Comparison of ENCODE assay signal across 8 cellular contexts in genomic region chr10:30706189-30706588, GRCh38.
DNase-seq lines count a peak whose midpoint lies in the region; ATAC-seq and TF ChIP-seq lines count a peak whose summit lies in the region.
"Not testable (repeated sequence)": the region's sequence is repeated elsewhere in the genome, so short reads cannot be mapped to it uniquely, and the experiment has no call there.

No MANE protein-coding gene starts in this region.

- DNase-seq in CD4-positive, alpha-beta memory T cell; Jurkat, Clone E6-1 (ENCODE audit: low read depth, low spot score); activated CD4-positive, alpha-beta T cell treated with anti-CD3 and anti-CD28 coated beads for 36 hours; activated T-helper 1 cell treated with anti-CD3 and anti-CD28 coated beads, Interleukin-12 subunit alpha, Interleukin-12 subunit beta, Interleukin-2, Interleukin-4 antibody, amounts not matched to agents 30 ng/mL and 10 ng/mL and 1 ng/mL, durations not matched to agents 14 hours and 24 hours and 36 hours (ENCODE audit: low spot score); activated naive CD8-positive, alpha-beta T cell treated with anti-CD3 and anti-CD28 coated beads, Interleukin-2, amount 50 U/mL, for 24 hours; natural killer cell: not testable (repeated sequence)

- not testable (repeated sequence) for H4K20me1 ChIP-seq in OCI-LY3 (ENCODE audit: insufficient read depth, low read length)

- H3K27me3 Mint-ChIP-seq in CD4-positive, alpha-beta memory T cell; activated CD4-positive, alpha-beta T cell treated with anti-CD3 and anti-CD28 coated beads for 36 hours; activated T-helper 1 cell treated with anti-CD3 and anti-CD28 coated beads, Interleukin-12 subunit alpha, Interleukin-12 subunit beta, Interleukin-2, Interleukin-4 antibody, amounts not matched to agents 30 ng/mL and 10 ng/mL and 1 ng/mL, durations not matched to agents 14 hours and 24 hours and 36 hours (ENCODE audit: insufficient read depth); activated naive CD8-positive, alpha-beta T cell treated with anti-CD3 and anti-CD28 coated beads, Interleukin-2, amount 50 U/mL, for 24 hours; natural killer cell (ENCODE audit: low read depth in 2 of 2): not testable (repeated sequence)

- H3K4me2 ChIP-seq in OCI-LY3 (ENCODE audit: low read length), result peak overlapping the region; percentile 80

- H3K4me3 Mint-ChIP-seq in CD4-positive, alpha-beta memory T cell, result peak overlapping the region in 2 of 8 donors; percentile 20 to 25
- peak overlapping the region; percentile 86 for H3K4me3 Mint-ChIP-seq in activated CD4-positive, alpha-beta T cell treated with anti-CD3 and anti-CD28 coated beads for 36 hours
- H3K4me3 Mint-ChIP-seq in activated T-helper 1 cell treated with anti-CD3 and anti-CD28 coated beads, Interleukin-12 subunit alpha, Interleukin-12 subunit beta, Interleukin-2, Interleukin-4 antibody, amounts not matched to agents 30 ng/mL and 10 ng/mL and 1 ng/mL, durations not matched to agents 14 hours and 24 hours and 36 hours, result peak overlapping the region; percentile 85
- H3K4me3 Mint-ChIP-seq in activated naive CD8-positive, alpha-beta T cell treated with anti-CD3 and anti-CD28 coated beads, Interleukin-2, amount 50 U/mL, for 24 hours, result peak overlapping the region; percentile 17
- peak overlapping the region; percentile 68 for H3K4me3 Mint-ChIP-seq in natural killer cell

- POLR2A ChIA-PET in CD4-positive, alpha-beta memory T cell (lab: Charles Lee; ENCODE audit: partially characterized antibody), result interaction anchor here (0.7 to 3.7 kb wide), 3 partner anchors 10 to 106 kb away, joined by 3 to 18 read pairs (median 6); no protein-coding TSS in a partner anchor
- POLR2A ChIA-PET in activated CD4-positive, alpha-beta T cell treated with anti-CD3 and anti-CD28 coated beads for 36 hours (lab: Charles Lee), result not testable (repeated sequence)

- peak overlapping the region; percentile 56; the same call in 1 of the 2 replicates for H2AFZ ChIP-seq in OCI-LY3 (ENCODE audit: low read depth, low read length)

- not testable (repeated sequence) for ATAC-seq in activated CD4-positive, alpha-beta T cell treated with anti-CD3 and anti-CD28 coated beads for 36 hours; activated naive CD8-positive, alpha-beta T cell treated with anti-CD3 and anti-CD28 coated beads, Interleukin-2, amount 50 U/mL, for 24 hours; natural killer cell

- not testable (repeated sequence) for H3K9me3 Mint-ChIP-seq in CD4-positive, alpha-beta memory T cell; activated CD4-positive, alpha-beta T cell treated with anti-CD3 and anti-CD28 coated beads for 36 hours (ENCODE audit: low read depth); activated T-helper 1 cell treated with anti-CD3 and anti-CD28 coated beads, Interleukin-12 subunit alpha, Interleukin-12 subunit beta, Interleukin-2, Interleukin-4 antibody, amounts not matched to agents 30 ng/mL and 10 ng/mL and 1 ng/mL, durations not matched to agents 14 hours and 24 hours and 36 hours; activated naive CD8-positive, alpha-beta T cell treated with anti-CD3 and anti-CD28 coated beads, Interleukin-2, amount 50 U/mL, for 24 hours; natural killer cell

- H3K36me3 Mint-ChIP-seq in CD4-positive, alpha-beta memory T cell; activated T-helper 1 cell treated with anti-CD3 and anti-CD28 coated beads, Interleukin-12 subunit alpha, Interleukin-12 subunit beta, Interleukin-2, Interleukin-4 antibody, amounts not matched to agents 30 ng/mL and 10 ng/mL and 1 ng/mL, durations not matched to agents 14 hours and 24 hours and 36 hours (ENCODE audit: low read depth); activated naive CD8-positive, alpha-beta T cell treated with anti-CD3 and anti-CD28 coated beads, Interleukin-2, amount 50 U/mL, for 24 hours (ENCODE audit: low read depth); natural killer cell: not testable (repeated sequence)
- H3K36me3 Mint-ChIP-seq in activated CD4-positive, alpha-beta T cell treated with anti-CD3 and anti-CD28 coated beads for 36 hours (ENCODE audit: low read depth), result peaks cover 18% of the 10 kb centered on the region

- not testable (repeated sequence) for H3K79me2 ChIP-seq in OCI-LY3 (ENCODE audit: low read length)

- peak overlapping the region; percentile 64 to 98 (median 96) for H3K27ac Mint-ChIP-seq in CD4-positive, alpha-beta memory T cell
- peak overlapping the region; percentile 95 for H3K27ac Mint-ChIP-seq in activated CD4-positive, alpha-beta T cell treated with anti-CD3 and anti-CD28 coated beads for 36 hours
- peak overlapping the region; percentile 95 for H3K27ac Mint-ChIP-seq in activated T-helper 1 cell treated with anti-CD3 and anti-CD28 coated beads, Interleukin-12 subunit alpha, Interleukin-12 subunit beta, Interleukin-2, Interleukin-4 antibody, amounts not matched to agents 30 ng/mL and 10 ng/mL and 1 ng/mL, durations not matched to agents 14 hours and 24 hours and 36 hours
- H3K27ac Mint-ChIP-seq in activated naive CD8-positive, alpha-beta T cell treated with anti-CD3 and anti-CD28 coated beads, Interleukin-2, amount 50 U/mL, for 24 hours, result peak overlapping the region; percentile 96
- peak overlapping the region; percentile 54 to 78 for H3K27ac Mint-ChIP-seq in natural killer cell

- H3K9ac ChIP-seq in OCI-LY3 (ENCODE audit: low read length), result peak overlapping the region; percentile 52

- intact Hi-C loops in CD4-positive, alpha-beta memory T cell (cut with micrococcal nuclease), result loop anchor here (5.0 to 10.0 kb wide), 2 partner anchors 329 to 1351 kb away; partner anchors contain the start of genes KIF5B and ZNF438
- intact Hi-C loops in activated CD4-positive, alpha-beta T cell treated with anti-CD3 and anti-CD28 coated beads for 36 hours (cut with DNase I, micrococcal nuclease), result loop anchor here (10.0 kb wide), 3 partner anchors 639 to 1609 kb away; partner anchors contain the start of gene ARHGAP12 (in 1 of the 2)
- intact Hi-C loops in activated T-helper 1 cell treated with anti-CD3 and anti-CD28 coated beads, Interleukin-12 subunit alpha, Interleukin-12 subunit beta, Interleukin-2, Interleukin-4 antibody, amounts not matched to agents 30 ng/mL and 10 ng/mL and 1 ng/mL, durations not matched to agents 14 hours and 24 hours and 36 hours (cut with micrococcal nuclease), result loop anchor here (10.0 kb wide), 1 partner anchor 1649 kb away; no protein-coding TSS in a partner anchor
- intact Hi-C loops in natural killer cell (cut with micrococcal nuclease), result not testable (repeated sequence)

- peaks cover 48% of the 10 kb centered on the region for H3K4me1 ChIP-seq in CD4-positive, alpha-beta memory T cell (ENCODE audit: insufficient read depth, low read length)
- peaks cover 42% of the 10 kb centered on the region for H3K4me1 ChIP-seq in OCI-LY3 (ENCODE audit: low read length)
- peaks cover 25% of the 10 kb centered on the region for H3K4me1 ChIP-seq in thymus (ENCODE audit: control insufficient read depth, insufficient read depth, low read length)

- 91% methylated on average over 1 of the region's 1 CpG for WGBS in thymus

- peak overlapping the region; percentile 70 for H3K27ac ChIP-seq in CD4-positive, alpha-beta memory T cell (ENCODE audit: low read depth, low read length)
- peak overlapping the region; percentile 89 for H3K27ac ChIP-seq in OCI-LY3 (ENCODE audit: low read length)
- peak overlapping the region; percentile 96 for H3K27ac ChIP-seq in thymus (ENCODE audit: low read depth)

- not testable (repeated sequence) for H3K27me3 ChIP-seq in CD4-positive, alpha-beta memory T cell (ENCODE audit: insufficient read depth, low read length); OCI-LY3 (ENCODE audit: low read depth, low read length); thymus (ENCODE audit: control insufficient read depth, insufficient read depth)

- CTCF ChIA-PET in CD4-positive, alpha-beta memory T cell (lab: Charles Lee; ENCODE audit: partially characterized antibody), result interaction anchor here (1.6 to 5.7 kb wide), 3 partner anchors 12 to 25 kb away, joined by 4 to 67 read pairs (median 38); no protein-coding TSS in a partner anchor
- CTCF ChIA-PET in activated CD4-positive, alpha-beta T cell treated with anti-CD3 and anti-CD28 coated beads for 36 hours (lab: Charles Lee), result interaction anchor here (0.6 to 6.5 kb wide), 3 partner anchors 17 to 35 kb away, joined by 3 to 62 read pairs (median 3); no protein-coding TSS in a partner anchor

- H3K4me1 Mint-ChIP-seq in CD4-positive, alpha-beta memory T cell, result peaks cover 30 to 51% (median 43%) of the 10 kb centered on the region in 4 donors
- peaks cover 58% of the 10 kb centered on the region for H3K4me1 Mint-ChIP-seq in activated CD4-positive, alpha-beta T cell treated with anti-CD3 and anti-CD28 coated beads for 36 hours
- peaks cover 63% of the 10 kb centered on the region for H3K4me1 Mint-ChIP-seq in activated T-helper 1 cell treated with anti-CD3 and anti-CD28 coated beads, Interleukin-12 subunit alpha, Interleukin-12 subunit beta, Interleukin-2, Interleukin-4 antibody, amounts not matched to agents 30 ng/mL and 10 ng/mL and 1 ng/mL, durations not matched to agents 14 hours and 24 hours and 36 hours (ENCODE audit: low read depth)
- peaks cover 65% of the 10 kb centered on the region for H3K4me1 Mint-ChIP-seq in activated naive CD8-positive, alpha-beta T cell treated with anti-CD3 and anti-CD28 coated beads, Interleukin-2, amount 50 U/mL, for 24 hours
- peaks cover 23 to 35% of the 10 kb centered on the region in 2 donors for H3K4me1 Mint-ChIP-seq in natural killer cell

- H3K9me3 ChIP-seq in CD4-positive, alpha-beta memory T cell (ENCODE audit: control insufficient read depth in 1 of 2, low read length in 2 of 2); OCI-LY3 (ENCODE audit: insufficient read depth, low read length); thymus (ENCODE audit: control insufficient read depth): not testable (repeated sequence)

- H3K4me3 ChIP-seq in CD4-positive, alpha-beta memory T cell (ENCODE audit: low read length in 2 of 2); thymus (ENCODE audit: low read length): not testable (repeated sequence)
- H3K4me3 ChIP-seq in Jurkat, Clone E6-1 (ENCODE audit: low read length), result peak overlapping the region; percentile 59; the same call in 1 of the 2 replicates
- H3K4me3 ChIP-seq in OCI-LY3 (ENCODE audit: low read length), result peak overlapping the region; percentile 72; the same call in 1 of the 2 replicates

- H3K36me3 ChIP-seq in CD4-positive, alpha-beta memory T cell (ENCODE audit: insufficient read depth, low read length); OCI-LY3 (replicated peaks; ENCODE audit: low read depth, low read length); thymus (ENCODE audit: control insufficient read depth, insufficient read depth): not testable (repeated sequence)

- not testable (repeated sequence) for TF ChIP-seq CTCF in OCI-LY3 (IDR thresholded peaks at IDR 0.05; ENCODE audit: low read depth, low read length); natural killer cell (IDR thresholded peaks at IDR 0.05)
